Comparison of ENCODE assay signal across 10 cellular contexts in genomic region chr22:24807284-24807950, GRCh38. TPM values are rescaled to one million over a fixed set of nuclear protein-coding genes. Genes with fewer than 3 reads are reported as not detected.
A peak's percentile ranks its signal among the peaks of the same experiment; 100 is the strongest.
DNase-seq lines count a peak whose midpoint lies in the region; ATAC-seq and TF ChIP-seq lines count a peak whose summit lies in the region.
"Had no signal": no experiment of that assay in that cellular context is flagged by ENCODE, and none has a peak within 500 bp of the region (broad histone marks: within the 10 kb centered on the region; RNA-seq: fewer than 3 reads in every experiment).

No MANE protein-coding gene starts in this region.

- peak overlapping the region; percentile 80 for H3K27ac ChIP-seq in left ventricle myocardium inferior (replicated peaks)

- no peaks in the 10 kb centered on the region for H3K36me3 ChIP-seq in left ventricle myocardium inferior

- H3K4me1 ChIP-seq in left ventricle myocardium inferior: peaks cover 52% of the 10 kb centered on the region

- intact Hi-C loops in left ventricle myocardium inferior (cut with micrococcal nuclease): no loop called here

- no peaks in the 10 kb centered on the region for H3K9me3 Mint-ChIP-seq in activated T-helper 17 cell treated with anti-CD3 and anti-CD28 coated beads, Interleukin-2, amount 50 U/mL, for 72 hours

- in situ Hi-C loops in G401 (cut with HindIII; ENCODE audit: low sequenced_read_pairs): no loop called here

- TF ChIP-seq CTCF in left ventricle myocardium inferior (IDR thresholded peaks at IDR 0.05; ENCODE audit: borderline replicate concordance): no peak

- H3K36me3 Mint-ChIP-seq in activated T-helper 17 cell treated with anti-CD3 and anti-CD28 coated beads, Interleukin-2, amount 50 U/mL, for 72 hours (ENCODE audit: low read depth): no peaks in the 10 kb centered on the region

- H3K27ac Mint-ChIP-seq in activated T-helper 17 cell treated with anti-CD3 and anti-CD28 coated beads, Interleukin-2, amount 50 U/mL, for 72 hours: peak overlapping the region; percentile 4

- DNase-seq in G401 (ENCODE audit: low spot score): peak; percentile 55
- peak; percentile 32 for DNase-seq in left ventricle myocardium inferior
- peak; percentile 45 for DNase-seq in pons (ENCODE audit: low spot score)
- no peak for DNase-seq in stimulated activated CD4-positive, alpha-beta T cell treated with anti-CD3 and anti-CD28 coated beads, Interleukin-4, amount 100 ng/mL, for 1 hour
- no peak for DNase-seq in globus pallidus (ENCODE audit: low spot score)
- no peak for DNase-seq in DMS79 (lab: John Stamatoyannopoulos, UW)
- no peak for DNase-seq in UCSD-AML1 (lab: John Stamatoyannopoulos, UW; ENCODE audit: unreplicated experiment)
- DNase-seq: central memory CD4-positive, alpha-beta T cell had no signal

- no peaks in the 10 kb centered on the region for H3K27me3 ChIP-seq in left ventricle myocardium inferior (ENCODE audit: low read depth)

- no peaks in the 10 kb centered on the region for H3K9me3 ChIP-seq in left ventricle myocardium inferior (replicated peaks)

- no peaks in the 10 kb centered on the region for H3K27me3 Mint-ChIP-seq in activated T-helper 17 cell treated with anti-CD3 and anti-CD28 coated beads, Interleukin-2, amount 50 U/mL, for 72 hours

- ATAC-seq in activated T-helper 17 cell treated with anti-CD3 and anti-CD28 coated beads, Interleukin-2, amount 50 U/mL, for 72 hours (replicated peaks): peak; percentile 11

- peaks cover 20% of the 10 kb centered on the region for H3K4me1 Mint-ChIP-seq in activated T-helper 17 cell treated with anti-CD3 and anti-CD28 coated beads, Interleukin-2, amount 50 U/mL, for 72 hours

- peak overlapping the region; percentile 81 for H3K4me3 ChIP-seq in left ventricle myocardium inferior

- H3K4me3 Mint-ChIP-seq in activated T-helper 17 cell treated with anti-CD3 and anti-CD28 coated beads, Interleukin-2, amount 50 U/mL, for 72 hours: peak overlapping the region; percentile 33

RNA-seq across cellular contexts. Expression of gene SGSM1, which starts 1.4 kb away (rescaled TPM):
- total RNA-seq in G401 (2014; rRNA removed; shearing (Covaris generic)): not detected in 2 replicates
- total RNA-seq in activated T-helper 17 cell treated with anti-CD3 and anti-CD28 coated beads, Interleukin-2, amount 50 U/mL, for 72 hours: 1 to 10 TPM in 1 of 2 donors, under 1 TPM in 1; 0.52 to 1.3 TPM
- total RNA-seq in left ventricle myocardium inferior: 8.8 TPM

RNA-seq across cellular contexts. Expression of gene PIWIL3, which starts 32.9 kb away (rescaled TPM):
- not detected in 2 replicates for total RNA-seq in G401 (2014; rRNA removed; shearing (Covaris generic))
- not detected for total RNA-seq in activated T-helper 17 cell treated with anti-CD3 and anti-CD28 coated beads, Interleukin-2, amount 50 U/mL, for 72 hours
- not detected for total RNA-seq in left ventricle myocardium inferior
- total RNA-seq: kidney epithelial cell had no signal

Comparison
In these comparisons a context has a peak if more than half of its experiments do, and no peak if none do; other contexts are left out.
1. DNase-seq: peak in G401 (single experiment), left ventricle myocardium inferior (single experiment) and pons (single experiment); none in stimulated activated CD4-positive, alpha-beta T cell treated with anti-CD3 and anti-CD28 coated beads, Interleukin-4, amount 100 ng/mL, for 1 hour (single experiment), globus pallidus (single experiment), DMS79 (single experiment) and UCSD-AML1 (single experiment).